Comparison of ENCODE assay signal across 1 cellular context in genomic region chr1:221723018-221723917, GRCh38.
TF ChIP-seq lines count a peak whose summit lies in the region.

No MANE protein-coding gene starts in this region.

TF ChIP-seq in K562, 482 proteins besides CTCF, POLR2A, EP300 and RAD21 (continued from another document and continues in another):
- TF ChIP-seq, protein P1, sequence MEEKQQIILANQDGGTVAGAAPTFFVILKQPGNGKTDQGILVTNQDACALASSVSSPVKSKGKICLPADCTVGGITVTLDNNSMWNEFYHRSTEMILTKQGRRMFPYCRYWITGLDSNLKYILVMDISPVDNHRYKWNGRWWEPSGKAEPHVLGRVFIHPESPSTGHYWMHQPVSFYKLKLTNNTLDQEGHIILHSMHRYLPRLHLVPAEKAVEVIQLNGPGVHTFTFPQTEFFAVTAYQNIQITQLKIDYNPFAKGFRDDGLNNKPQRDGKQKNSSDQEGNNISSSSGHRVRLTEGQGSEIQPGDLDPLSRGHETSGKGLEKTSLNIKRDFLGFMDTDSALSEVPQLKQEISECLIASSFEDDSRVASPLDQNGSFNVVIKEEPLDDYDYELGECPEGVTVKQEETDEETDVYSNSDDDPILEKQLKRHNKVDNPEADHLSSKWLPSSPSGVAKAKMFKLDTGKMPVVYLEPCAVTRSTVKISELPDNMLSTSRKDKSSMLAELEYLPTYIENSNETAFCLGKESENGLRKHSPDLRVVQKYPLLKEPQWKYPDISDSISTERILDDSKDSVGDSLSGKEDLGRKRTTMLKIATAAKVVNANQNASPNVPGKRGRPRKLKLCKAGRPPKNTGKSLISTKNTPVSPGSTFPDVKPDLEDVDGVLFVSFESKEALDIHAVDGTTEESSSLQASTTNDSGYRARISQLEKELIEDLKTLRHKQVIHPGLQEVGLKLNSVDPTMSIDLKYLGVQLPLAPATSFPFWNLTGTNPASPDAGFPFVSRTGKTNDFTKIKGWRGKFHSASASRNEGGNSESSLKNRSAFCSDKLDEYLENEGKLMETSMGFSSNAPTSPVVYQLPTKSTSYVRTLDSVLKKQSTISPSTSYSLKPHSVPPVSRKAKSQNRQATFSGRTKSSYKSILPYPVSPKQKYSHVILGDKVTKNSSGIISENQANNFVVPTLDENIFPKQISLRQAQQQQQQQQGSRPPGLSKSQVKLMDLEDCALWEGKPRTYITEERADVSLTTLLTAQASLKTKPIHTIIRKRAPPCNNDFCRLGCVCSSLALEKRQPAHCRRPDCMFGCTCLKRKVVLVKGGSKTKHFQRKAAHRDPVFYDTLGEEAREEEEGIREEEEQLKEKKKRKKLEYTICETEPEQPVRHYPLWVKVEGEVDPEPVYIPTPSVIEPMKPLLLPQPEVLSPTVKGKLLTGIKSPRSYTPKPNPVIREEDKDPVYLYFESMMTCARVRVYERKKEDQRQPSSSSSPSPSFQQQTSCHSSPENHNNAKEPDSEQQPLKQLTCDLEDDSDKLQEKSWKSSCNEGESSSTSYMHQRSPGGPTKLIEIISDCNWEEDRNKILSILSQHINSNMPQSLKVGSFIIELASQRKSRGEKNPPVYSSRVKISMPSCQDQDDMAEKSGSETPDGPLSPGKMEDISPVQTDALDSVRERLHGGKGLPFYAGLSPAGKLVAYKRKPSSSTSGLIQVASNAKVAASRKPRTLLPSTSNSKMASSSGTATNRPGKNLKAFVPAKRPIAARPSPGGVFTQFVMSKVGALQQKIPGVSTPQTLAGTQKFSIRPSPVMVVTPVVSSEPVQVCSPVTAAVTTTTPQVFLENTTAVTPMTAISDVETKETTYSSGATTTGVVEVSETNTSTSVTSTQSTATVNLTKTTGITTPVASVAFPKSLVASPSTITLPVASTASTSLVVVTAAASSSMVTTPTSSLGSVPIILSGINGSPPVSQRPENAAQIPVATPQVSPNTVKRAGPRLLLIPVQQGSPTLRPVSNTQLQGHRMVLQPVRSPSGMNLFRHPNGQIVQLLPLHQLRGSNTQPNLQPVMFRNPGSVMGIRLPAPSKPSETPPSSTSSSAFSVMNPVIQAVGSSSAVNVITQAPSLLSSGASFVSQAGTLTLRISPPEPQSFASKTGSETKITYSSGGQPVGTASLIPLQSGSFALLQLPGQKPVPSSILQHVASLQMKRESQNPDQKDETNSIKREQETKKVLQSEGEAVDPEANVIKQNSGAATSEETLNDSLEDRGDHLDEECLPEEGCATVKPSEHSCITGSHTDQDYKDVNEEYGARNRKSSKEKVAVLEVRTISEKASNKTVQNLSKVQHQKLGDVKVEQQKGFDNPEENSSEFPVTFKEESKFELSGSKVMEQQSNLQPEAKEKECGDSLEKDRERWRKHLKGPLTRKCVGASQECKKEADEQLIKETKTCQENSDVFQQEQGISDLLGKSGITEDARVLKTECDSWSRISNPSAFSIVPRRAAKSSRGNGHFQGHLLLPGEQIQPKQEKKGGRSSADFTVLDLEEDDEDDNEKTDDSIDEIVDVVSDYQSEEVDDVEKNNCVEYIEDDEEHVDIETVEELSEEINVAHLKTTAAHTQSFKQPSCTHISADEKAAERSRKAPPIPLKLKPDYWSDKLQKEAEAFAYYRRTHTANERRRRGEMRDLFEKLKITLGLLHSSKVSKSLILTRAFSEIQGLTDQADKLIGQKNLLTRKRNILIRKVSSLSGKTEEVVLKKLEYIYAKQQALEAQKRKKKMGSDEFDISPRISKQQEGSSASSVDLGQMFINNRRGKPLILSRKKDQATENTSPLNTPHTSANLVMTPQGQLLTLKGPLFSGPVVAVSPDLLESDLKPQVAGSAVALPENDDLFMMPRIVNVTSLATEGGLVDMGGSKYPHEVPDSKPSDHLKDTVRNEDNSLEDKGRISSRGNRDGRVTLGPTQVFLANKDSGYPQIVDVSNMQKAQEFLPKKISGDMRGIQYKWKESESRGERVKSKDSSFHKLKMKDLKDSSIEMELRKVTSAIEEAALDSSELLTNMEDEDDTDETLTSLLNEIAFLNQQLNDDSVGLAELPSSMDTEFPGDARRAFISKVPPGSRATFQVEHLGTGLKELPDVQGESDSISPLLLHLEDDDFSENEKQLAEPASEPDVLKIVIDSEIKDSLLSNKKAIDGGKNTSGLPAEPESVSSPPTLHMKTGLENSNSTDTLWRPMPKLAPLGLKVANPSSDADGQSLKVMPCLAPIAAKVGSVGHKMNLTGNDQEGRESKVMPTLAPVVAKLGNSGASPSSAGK (IDR thresholded peaks at IDR 0.05): peak; percentile 36; the same call in 1 of the 2 replicates
- TF ChIP-seq, protein P2, sequence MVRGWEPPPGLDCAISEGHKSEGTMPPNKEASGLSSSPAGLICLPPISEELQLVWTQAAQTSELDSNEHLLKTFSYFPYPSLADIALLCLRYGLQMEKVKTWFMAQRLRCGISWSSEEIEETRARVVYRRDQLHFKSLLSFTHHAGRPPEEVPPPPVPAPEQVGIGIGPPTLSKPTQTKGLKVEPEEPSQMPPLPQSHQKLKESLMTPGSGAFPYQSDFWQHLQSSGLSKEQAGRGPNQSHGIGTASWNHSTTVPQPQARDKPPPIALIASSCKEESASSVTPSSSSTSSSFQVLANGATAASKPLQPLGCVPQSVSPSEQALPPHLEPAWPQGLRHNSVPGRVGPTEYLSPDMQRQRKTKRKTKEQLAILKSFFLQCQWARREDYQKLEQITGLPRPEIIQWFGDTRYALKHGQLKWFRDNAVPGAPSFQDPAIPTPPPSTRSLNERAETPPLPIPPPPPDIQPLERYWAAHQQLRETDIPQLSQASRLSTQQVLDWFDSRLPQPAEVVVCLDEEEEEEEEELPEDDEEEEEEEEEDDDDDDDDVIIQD (CRISPR knock-in tag; IDR thresholded peaks at IDR 0.05): no peak
- TF ChIP-seq CHCHD3 (CRISPR knock-in tag; IDR thresholded peaks at IDR 0.05) (no peak), MXD1 (CRISPR knock-in tag; IDR thresholded peaks at IDR 0.05; ENCODE audit: borderline replicate concordance, poor library complexity, severe bottlenecking) (no peak), SETDB1 (IDR thresholded peaks at IDR 0.05; ENCODE audit: low read length) (no peak), ZNF507 (tag; conservative IDR thresholded peaks at IDR 0.05) (no peak), CBX8 (IDR thresholded peaks at IDR 0.05; ENCODE audit: borderline replicate concordance, extremely low read depth, low read depth, low read length, poor library complexity, severe bottlenecking) (no peak), BACH1 (tag; IDR thresholded peaks at IDR 0.05) (peak; percentile 82; the same call in 1 of the 2 replicates), KDM5B (IDR thresholded peaks at IDR 0.05; ENCODE audit: insufficient replicate concordance, low read depth, low read length) (no peak), CXXC5 (CRISPR knock-in tag; IDR thresholded peaks at IDR 0.05) (peak; percentile 78), CREB3 (tag; conservative IDR thresholded peaks at IDR 0.05; ENCODE audit: low read depth) (no peak), SMARCB1 (IDR thresholded peaks at IDR 0.05; ENCODE audit: insufficient read length, low read depth) (no peak), LCOR (CRISPR knock-in tag; IDR thresholded peaks at IDR 0.05) (peak; percentile 83; the same call in 1 of the 2 replicates), ATF7 (IDR thresholded peaks at IDR 0.05) (peak; percentile 69; the same call in 1 of the 2 replicates), MAFF (IDR thresholded peaks at IDR 0.05; ENCODE audit: low read length) (peak; percentile 15; the same call in 1 of the 2 replicates), ZNF140 (CRISPR knock-in tag; IDR thresholded peaks at IDR 0.05) (no peak), HNRNPLL (IDR thresholded peaks at IDR 0.05; ENCODE audit: low read depth, low read length, poor library complexity, severe bottlenecking) (no peak), RNF219 (CRISPR knock-in tag; IDR thresholded peaks at IDR 0.05) (no peak), BCL6 (CRISPR knock-in tag; IDR thresholded peaks at IDR 0.05) (no peak), NFATC3 (IDR thresholded peaks at IDR 0.05) (no peak), CCAR2 (IDR thresholded peaks at IDR 0.05; ENCODE audit: low read depth, low read length) (no peak), ZFP36 (IDR thresholded peaks at IDR 0.05; ENCODE audit: low read depth, low read length, partially characterized antibody) (no peak), MTA3 (IDR thresholded peaks at IDR 0.05; ENCODE audit: borderline replicate concordance) (0 out of 2 replicates have a peak, but pooled peaks have one; percentile 8), ZNF79 (CRISPR knock-in tag; IDR thresholded peaks at IDR 0.05; ENCODE audit: low read depth) (peak; percentile 19; the same call in 1 of the 2 replicates), ZEB2 (IDR thresholded peaks at IDR 0.05) (no peak), CTBP1 (IDR thresholded peaks at IDR 0.05; ENCODE audit: borderline replicate concordance) (no peak), ZNF316 (IDR thresholded peaks at IDR 0.05) (peak; percentile 78), ZBTB34 (CRISPR knock-in tag; IDR thresholded peaks at IDR 0.05) (0 out of 2 replicates have a peak, but pooled peaks have one; percentile 22)
- TF ChIP-seq, protein P3, sequence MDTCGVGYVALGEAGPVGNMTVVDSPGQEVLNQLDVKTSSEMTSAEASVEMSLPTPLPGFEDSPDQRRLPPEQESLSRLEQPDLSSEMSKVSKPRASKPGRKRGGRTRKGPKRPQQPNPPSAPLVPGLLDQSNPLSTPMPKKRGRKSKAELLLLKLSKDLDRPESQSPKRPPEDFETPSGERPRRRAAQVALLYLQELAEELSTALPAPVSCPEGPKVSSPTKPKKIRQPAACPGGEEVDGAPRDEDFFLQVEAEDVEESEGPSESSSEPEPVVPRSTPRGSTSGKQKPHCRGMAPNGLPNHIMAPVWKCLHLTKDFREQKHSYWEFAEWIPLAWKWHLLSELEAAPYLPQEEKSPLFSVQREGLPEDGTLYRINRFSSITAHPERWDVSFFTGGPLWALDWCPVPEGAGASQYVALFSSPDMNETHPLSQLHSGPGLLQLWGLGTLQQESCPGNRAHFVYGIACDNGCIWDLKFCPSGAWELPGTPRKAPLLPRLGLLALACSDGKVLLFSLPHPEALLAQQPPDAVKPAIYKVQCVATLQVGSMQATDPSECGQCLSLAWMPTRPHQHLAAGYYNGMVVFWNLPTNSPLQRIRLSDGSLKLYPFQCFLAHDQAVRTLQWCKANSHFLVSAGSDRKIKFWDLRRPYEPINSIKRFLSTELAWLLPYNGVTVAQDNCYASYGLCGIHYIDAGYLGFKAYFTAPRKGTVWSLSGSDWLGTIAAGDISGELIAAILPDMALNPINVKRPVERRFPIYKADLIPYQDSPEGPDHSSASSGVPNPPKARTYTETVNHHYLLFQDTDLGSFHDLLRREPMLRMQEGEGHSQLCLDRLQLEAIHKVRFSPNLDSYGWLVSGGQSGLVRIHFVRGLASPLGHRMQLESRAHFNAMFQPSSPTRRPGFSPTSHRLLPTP (IDR thresholded peaks at IDR 0.05; ENCODE audit: borderline replicate concordance, extremely low read depth, insufficient read length): no peak
- TF ChIP-seq, protein P4, sequence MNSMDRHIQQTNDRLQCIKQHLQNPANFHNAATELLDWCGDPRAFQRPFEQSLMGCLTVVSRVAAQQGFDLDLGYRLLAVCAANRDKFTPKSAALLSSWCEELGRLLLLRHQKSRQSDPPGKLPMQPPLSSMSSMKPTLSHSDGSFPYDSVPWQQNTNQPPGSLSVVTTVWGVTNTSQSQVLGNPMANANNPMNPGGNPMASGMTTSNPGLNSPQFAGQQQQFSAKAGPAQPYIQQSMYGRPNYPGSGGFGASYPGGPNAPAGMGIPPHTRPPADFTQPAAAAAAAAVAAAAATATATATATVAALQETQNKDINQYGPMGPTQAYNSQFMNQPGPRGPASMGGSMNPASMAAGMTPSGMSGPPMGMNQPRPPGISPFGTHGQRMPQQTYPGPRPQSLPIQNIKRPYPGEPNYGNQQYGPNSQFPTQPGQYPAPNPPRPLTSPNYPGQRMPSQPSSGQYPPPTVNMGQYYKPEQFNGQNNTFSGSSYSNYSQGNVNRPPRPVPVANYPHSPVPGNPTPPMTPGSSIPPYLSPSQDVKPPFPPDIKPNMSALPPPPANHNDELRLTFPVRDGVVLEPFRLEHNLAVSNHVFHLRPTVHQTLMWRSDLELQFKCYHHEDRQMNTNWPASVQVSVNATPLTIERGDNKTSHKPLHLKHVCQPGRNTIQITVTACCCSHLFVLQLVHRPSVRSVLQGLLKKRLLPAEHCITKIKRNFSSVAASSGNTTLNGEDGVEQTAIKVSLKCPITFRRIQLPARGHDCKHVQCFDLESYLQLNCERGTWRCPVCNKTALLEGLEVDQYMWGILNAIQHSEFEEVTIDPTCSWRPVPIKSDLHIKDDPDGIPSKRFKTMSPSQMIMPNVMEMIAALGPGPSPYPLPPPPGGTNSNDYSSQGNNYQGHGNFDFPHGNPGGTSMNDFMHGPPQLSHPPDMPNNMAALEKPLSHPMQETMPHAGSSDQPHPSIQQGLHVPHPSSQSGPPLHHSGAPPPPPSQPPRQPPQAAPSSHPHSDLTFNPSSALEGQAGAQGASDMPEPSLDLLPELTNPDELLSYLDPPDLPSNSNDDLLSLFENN (IDR thresholded peaks at IDR 0.05; ENCODE audit: low read depth in 2 of 2, low read length in 2 of 2): no peak
